ENCODE assay signal across 17 cellular contexts in genomic region chr10:110447886-110448285, GRCh38. TPM values are rescaled to one million over a fixed set of nuclear protein-coding genes. Genes with fewer than 3 reads are reported as not detected.
DNase-seq lines count a peak whose midpoint lies in the region; ATAC-seq, FAIRE-seq and TF ChIP-seq lines count a peak whose summit lies in the region.
"Had no signal": no experiment of that assay in that cellular context is flagged by ENCODE, and none has a peak within 500 bp of the region (broad histone marks: within the 10 kb centered on the region; RNA-seq: fewer than 3 reads in every experiment).

No MANE protein-coding gene starts in this region.

- TF ChIP-seq POLR2A in breast epithelium (IDR thresholded peaks at IDR 0.05): no peak

- H2AFZ ChIP-seq in keratinocyte (ENCODE audit: control insufficient read depth, low read length): no peak overlapping the region

- intact Hi-C loops in MCF 10A (cut with micrococcal nuclease) (no loop called here), breast epithelium (cut with DNase I; ENCODE audit: low total_unique reads) (no loop called here), aorta (cut with DNase I) (no loop called here)

- no peak for DNase-seq in MCF 10A (ENCODE audit: unreplicated experiment)
- no peak for DNase-seq in breast epithelium (ENCODE audit: low spot score in 2 of 2)
- DNase-seq in SJCRH30: peak in 1 of 2 experiments; percentile 35
- no peak for DNase-seq in keratinocyte (ENCODE audit: low read depth, low spot score)
- DNase-seq in aorta: no peak
- DNase-seq: activated T-cell treated with anti-CD3 and anti-CD28 coated beads, Interleukin-2, amount 50 U/mL, for 24 hours; CD8-positive, alpha-beta memory T cell; naive B cell; NCI-H187; stomach had no signal

- H3K27me3 Mint-ChIP-seq in MCF 10A (ENCODE audit: insufficient read depth, unreplicated experiment): no peaks in the 10 kb centered on the region
- H3K27me3 Mint-ChIP-seq: activated T-cell treated with anti-CD3 and anti-CD28 coated beads, Interleukin-2, amount 50 U/mL, for 24 hours had no signal

- TSS peak; percentile 65 for BruUV-seq in MCF 10A (replicated peaks; lab: Mats Ljungman, UMichigan)

- no peak overlapping the region for H3K9ac ChIP-seq in keratinocyte (ENCODE audit: control insufficient read depth, extremely low read depth, insufficient read depth, low read length)

- H3K4me3 Mint-ChIP-seq in MCF 10A (ENCODE audit: unreplicated experiment): no peak overlapping the region
- H3K4me3 Mint-ChIP-seq: activated T-cell treated with anti-CD3 and anti-CD28 coated beads, Interleukin-2, amount 50 U/mL, for 24 hours; CD8-positive, alpha-beta memory T cell; naive B cell had no signal

- H3K4me3 ChIP-seq in breast epithelium: no peak overlapping the region
- H3K4me3 ChIP-seq in SJCRH30: no peak overlapping the region
- no peak overlapping the region for H3K4me3 ChIP-seq in keratinocyte (ENCODE audit: control insufficient read depth in 2 of 3, extremely low read depth in 1 of 3, insufficient read depth in 2 of 3, low read depth in 1 of 3, low read length in 3 of 3)
- H3K4me3 ChIP-seq in aorta (ENCODE audit: low read length in 2 of 2): no peak overlapping the region
- H3K4me3 ChIP-seq: cardiac muscle cell, psoas muscle, stomach had no signal

- no peak for TF ChIP-seq CTCF in MCF 10A (IDR thresholded peaks at IDR 0.05; ENCODE audit: unreplicated experiment)
- TF ChIP-seq CTCF in breast epithelium (IDR thresholded peaks at IDR 0.05): no peak
- TF ChIP-seq CTCF in keratinocyte (optimal IDR thresholded peaks at IDR 0.05 in 1 of 3, IDR thresholded peaks at IDR 0.05 in 1 of 3, conservative IDR thresholded peaks at IDR 0.05 in 1 of 3; ENCODE audit: extremely low read depth in 1 of 3, insufficient read depth in 2 of 3, low read length in 3 of 3): no peak

- POLR2A ChIA-PET in MCF 10A (lab: Yijun Ruan, JAX): interaction anchor here (0.7 to 2.1 kb wide), 5 partner anchors 40 to 92 kb away, joined by 3 to 8 read pairs (median 4); no protein-coding TSS in a partner anchor

- 95 to 100% methylated on average over 1 of the region's 1 CpG for WGBS in aorta, 2 donors

- no peaks in the 10 kb centered on the region for H3K36me3 ChIP-seq in breast epithelium
- no peaks in the 10 kb centered on the region for H3K36me3 ChIP-seq in SJCRH30
- no peaks in the 10 kb centered on the region for H3K36me3 ChIP-seq in keratinocyte (ENCODE audit: control insufficient read depth in 2 of 2, extremely low read depth in 1 of 2, insufficient read depth in 2 of 2, low read length in 2 of 2)
- H3K36me3 ChIP-seq in aorta (ENCODE audit: control insufficient read depth in 1 of 2, insufficient read depth in 2 of 2, low read length in 1 of 2): no peaks in the 10 kb centered on the region
- H3K36me3 ChIP-seq: cardiac muscle cell, stomach had no signal

- H3K27ac ChIP-seq in breast epithelium: no peak overlapping the region
- H3K27ac ChIP-seq in SJCRH30: peak overlapping the region; percentile 32
- peak overlapping the region; percentile 11 for H3K27ac ChIP-seq in keratinocyte (ENCODE audit: control insufficient read depth, insufficient read depth, low read length)
- no peak overlapping the region for H3K27ac ChIP-seq in aorta (ENCODE audit: low read depth in 1 of 2, low read length in 2 of 2)
- H3K27ac ChIP-seq: cardiac muscle cell, psoas muscle, stomach had no signal

- no peak for FAIRE-seq in keratinocyte (lab: Jason Lieb, UNC)
- FAIRE-seq: urothelium cell line had no signal

- ATAC-seq in HG03039 (IDR thresholded peaks at IDR 0.05; ENCODE audit: unreplicated experiment) (no peak), HG02623 (IDR thresholded peaks at IDR 0.05; ENCODE audit: unreplicated experiment) (no peak), HG03342 (IDR thresholded peaks at IDR 0.05; ENCODE audit: unreplicated experiment) (no peak), aorta (ENCODE audit: low FRiP score) (no peak)
- ATAC-seq: activated naive CD4-positive, alpha-beta T cell treated with anti-CD3 and anti-CD28 coated beads, Interleukin-2, amount 50 U/mL, for 72 hours had no signal

- H4K20me1 ChIP-seq in keratinocyte (ENCODE audit: control insufficient read depth, extremely low read depth, insufficient read depth, low read length): no peaks in the 10 kb centered on the region

- H3K27me3 ChIP-seq in breast epithelium: no peaks in the 10 kb centered on the region
- H3K27me3 ChIP-seq in SJCRH30: no peaks in the 10 kb centered on the region
- no peaks in the 10 kb centered on the region for H3K27me3 ChIP-seq in keratinocyte (ENCODE audit: control insufficient read depth, extremely low read depth, insufficient read depth, low read length)
- no peaks in the 10 kb centered on the region for H3K27me3 ChIP-seq in aorta (ENCODE audit: control insufficient read depth in 1 of 2, insufficient read depth in 2 of 2, low read length in 1 of 2)
- H3K27me3 ChIP-seq: cardiac muscle cell, stomach had no signal

- no peaks in the 10 kb centered on the region for H3K36me3 Mint-ChIP-seq in MCF 10A (ENCODE audit: insufficient read depth, unreplicated experiment)
- H3K36me3 Mint-ChIP-seq: activated naive CD4-positive, alpha-beta T cell treated with anti-CD3 and anti-CD28 coated beads, Interleukin-2, amount 50 U/mL, for 72 hours; CD8-positive, alpha-beta memory T cell had no signal

- CTCF ChIA-PET in MCF 10A (lab: Yijun Ruan, JAX): interaction anchor here (0.8 kb wide), 1 partner anchor 21 kb away, joined by 3 read pairs; no protein-coding TSS in a partner anchor

- no peaks in the 10 kb centered on the region for H3K4me1 ChIP-seq in breast epithelium
- H3K4me1 ChIP-seq in SJCRH30: peaks cover 23% of the 10 kb centered on the region
- H3K4me1 ChIP-seq in keratinocyte (ENCODE audit: control insufficient read depth, extremely low read depth, insufficient read depth, low read length): peaks cover 19% of the 10 kb centered on the region
- no peaks in the 10 kb centered on the region for H3K4me1 ChIP-seq in aorta (ENCODE audit: control insufficient read depth in 1 of 2, insufficient read depth in 2 of 2, low read length in 2 of 2)
- H3K4me1 ChIP-seq: psoas muscle had no signal

- H3K4me1 Mint-ChIP-seq in MCF 10A (ENCODE audit: insufficient read depth, unreplicated experiment): peaks cover 12% of the 10 kb centered on the region
- H3K4me1 Mint-ChIP-seq: CD8-positive, alpha-beta memory T cell had no signal

- dilution Hi-C loops in keratinocyte (cut with MboI; ENCODE audit: extremely low pct_ligation_motif_present, low sequenced_read_pairs): no loop called here

- no peak overlapping the region for H3K4me2 ChIP-seq in keratinocyte (ENCODE audit: control insufficient read depth, extremely low read depth, insufficient read depth, low read depth, low read length)

- H3K27ac Mint-ChIP-seq in MCF 10A (ENCODE audit: low read depth, unreplicated experiment): peak overlapping the region; percentile 52
- H3K27ac Mint-ChIP-seq: activated naive CD4-positive, alpha-beta T cell treated with anti-CD3 and anti-CD28 coated beads, Interleukin-2, amount 50 U/mL, for 72 hours; activated T-cell treated with anti-CD3 and anti-CD28 coated beads, Interleukin-2, amount 50 U/mL, for 24 hours; naive B cell had no signal

- no peaks in the 10 kb centered on the region for H3K9me1 ChIP-seq in keratinocyte (ENCODE audit: control insufficient read depth, extremely low read depth, insufficient read depth, low read length)

- peaks cover 8% of the 10 kb centered on the region for H3K9me3 Mint-ChIP-seq in MCF 10A (ENCODE audit: unreplicated experiment)
- H3K9me3 Mint-ChIP-seq: activated naive CD4-positive, alpha-beta T cell treated with anti-CD3 and anti-CD28 coated beads, Interleukin-2, amount 50 U/mL, for 72 hours; activated T-cell treated with anti-CD3 and anti-CD28 coated beads, Interleukin-2, amount 50 U/mL, for 24 hours; CD8-positive, alpha-beta memory T cell had no signal

- H3K9me3 ChIP-seq in breast epithelium: no peaks in the 10 kb centered on the region
- no peaks in the 10 kb centered on the region for H3K9me3 ChIP-seq in SJCRH30 (replicated peaks)
- no peaks in the 10 kb centered on the region for H3K9me3 ChIP-seq in keratinocyte (ENCODE audit: control insufficient read depth, low read depth, low read length)
- no peaks in the 10 kb centered on the region for H3K9me3 ChIP-seq in aorta (ENCODE audit: control insufficient read depth, low read length)
- H3K9me3 ChIP-seq: psoas muscle, stomach had no signal

- no peaks in the 10 kb centered on the region for H3K79me2 ChIP-seq in keratinocyte (ENCODE audit: control insufficient read depth, insufficient read depth, low read length)

RNA-seq across cellular contexts. Expression of gene DUSP5, which starts 49.8 kb away (rescaled TPM):
- total RNA-seq in MCF 10A (2022) (61.0 and 106 TPM in 2 replicates), breast epithelium (10 to 100 TPM in 2 of 3 donors, 1 to 10 TPM in 1; 3.8 to 35.4 (median 26.9) TPM), aorta (10 to 100 TPM; 10.4 to 30.3 TPM)
- 5.3 and 6.0 TPM in 2 replicates for total RNA-seq in SJCRH30 (2014; rRNA removed; shearing (Covaris generic))
- polyA plus RNA-seq in keratinocyte (38.0 to 55.5 TPM (median 49.6 TPM) in 3 replicates), aorta (1 to 10 TPM; 3.8 to 4.0 TPM)
- 22.8 TPM for polyA plus RNA-seq in keratinocyte (2011; ENCODE audit: low read depth)
- 41.9 and 45.2 TPM in 2 replicates for polyA plus RNA-seq in keratinocyte (2011; cell fraction: cytosol; rRNA removed)
- polyA plus RNA-seq in keratinocyte (2011; cell fraction: nucleus; rRNA removed): 50.2 and 50.3 TPM in 2 replicates
- 33.6 and 62.0 TPM in 2 replicates for polyA plus RNA-seq in keratinocyte (2012; ENCODE audit: low replicate concordance)
- 95.1 to 130 TPM (median 126 TPM) in 3 replicates for polyA minus RNA-seq in keratinocyte
- 115 TPM for polyA minus RNA-seq in keratinocyte (2011; cell fraction: cytosol; rRNA and poly(A)+ RNA removed)
- 42.7 and 55.8 TPM in 2 replicates for polyA minus RNA-seq in keratinocyte (2011; cell fraction: nucleus; rRNA and poly(A)+ RNA removed)

Comparison
In these comparisons a context has a peak if more than half of its experiments do, and no peak if none do; other contexts are left out.
1. H3K27ac ChIP-seq: peak in SJCRH30 (single experiment) and keratinocyte (single experiment); none in breast epithelium (0 of 2) and aorta (0 of 2).